ENCODE assay signal across 26 cellular contexts in genomic region chr6:112320561-112321300, GRCh38. TPM values are rescaled to one million over a fixed set of nuclear protein-coding genes. Genes with fewer than 3 reads are reported as not detected.
"Had no signal": no experiment of that assay in that cellular context is flagged by ENCODE, and none has a peak within 500 bp of the region (broad histone marks: within the 10 kb centered on the region; RNA-seq: fewer than 3 reads in every experiment).

No MANE protein-coding gene starts in this region.

- H2AFZ ChIP-seq: neural progenitor cell had no signal

- H3K27ac ChIP-seq: body of pancreas, coronary artery, esophagus squamous epithelium, neural progenitor cell, ovary, upper lobe of right lung had no signal

- H3K4me2 ChIP-seq: neural progenitor cell had no signal

- H3K27me3 ChIP-seq: body of pancreas, esophagus squamous epithelium, neural progenitor cell, ovary, upper lobe of right lung had no signal

- H3K4me1 ChIP-seq: body of pancreas, esophagus squamous epithelium, neural progenitor cell, upper lobe of right lung had no signal

- DNase-seq: activated B cell treated with CpG ODN at 0.5 μM for 24 hours; activated CD4-positive, alpha-beta memory T cell treated with anti-CD3 and anti-CD28 coated beads, Interleukin-2, amount 10 ng/mL, durations not matched to agents 7 days and 5 days; activated CD4-positive, alpha-beta T cell treated with anti-CD3 and anti-CD28 coated beads for 48 hours; activated CD8-positive, alpha-beta memory T cell treated with anti-CD3 and anti-CD28 coated beads, Interleukin-2, amount 10 ng/mL, durations not matched to agents 7 days and 5 days; activated naive CD4-positive, alpha-beta T cell; activated naive CD8-positive, alpha-beta T cell treated with anti-CD3 and anti-CD28 coated beads for 36 hours; amygdala; body of pancreas; caudate nucleus; esophagus squamous epithelium; foreskin melanocyte; hypothalamus; kidney; mucosa of descending colon; naive B cell; ovary; stimulated activated CD8-positive, alpha-beta memory T cell treated with anti-CD3 and anti-CD28 coated beads, Interleukin-4, amount 100 ng/mL, for 48 hours; stimulated activated naive CD4-positive, alpha-beta T cell; upper lobe of right lung had no signal

- H3K9me3 ChIP-seq: body of pancreas, esophagus squamous epithelium, mucosa of descending colon, ovary, upper lobe of right lung had no signal

- H3K27ac Mint-ChIP-seq: activated B cell treated with CpG ODN at 0.5 μM for 24 hours; activated CD4-positive, alpha-beta memory T cell treated with anti-CD3 and anti-CD28 coated beads, Interleukin-2, amount 10 ng/mL, durations not matched to agents 7 days and 5 days; activated CD8-positive, alpha-beta memory T cell treated with anti-CD3 and anti-CD28 coated beads, Interleukin-2, amount 10 ng/mL, durations not matched to agents 7 days and 5 days; activated naive CD8-positive, alpha-beta T cell treated with anti-CD3 and anti-CD28 coated beads for 36 hours; activated T-helper 17 cell treated with anti-CD3 and anti-CD28 coated beads, Interleukin-2, amount 50 U/mL, for 72 hours; naive B cell; neural progenitor cell; T-helper 2 cell treated with Interferon-gamma antibody and Interleukin-4, amounts not matched to agents 5 μg/mL and 100 μg/mL, for 36 hours had no signal

- H3K36me3 ChIP-seq: esophagus squamous epithelium, neural progenitor cell, ovary, upper lobe of right lung had no signal

- H3K36me3 Mint-ChIP-seq: activated CD8-positive, alpha-beta memory T cell treated with anti-CD3 and anti-CD28 coated beads, Interleukin-2, amount 10 ng/mL, durations not matched to agents 7 days and 5 days; activated naive CD8-positive, alpha-beta T cell treated with anti-CD3 and anti-CD28 coated beads for 36 hours; naive B cell; neural progenitor cell had no signal

- H3K4me3 ChIP-seq: body of pancreas, coronary artery, esophagus squamous epithelium, mucosa of descending colon, neural progenitor cell, ovary, upper lobe of right lung had no signal

- H3K4me1 Mint-ChIP-seq: activated B cell treated with CpG ODN at 0.5 μM for 24 hours; activated CD4-positive, alpha-beta memory T cell treated with anti-CD3 and anti-CD28 coated beads, Interleukin-2, amount 10 ng/mL, durations not matched to agents 7 days and 5 days; activated CD8-positive, alpha-beta memory T cell treated with anti-CD3 and anti-CD28 coated beads, Interleukin-2, amount 10 ng/mL, durations not matched to agents 7 days and 5 days; activated naive CD8-positive, alpha-beta T cell treated with anti-CD3 and anti-CD28 coated beads for 36 hours; activated T-helper 17 cell treated with anti-CD3 and anti-CD28 coated beads, Interleukin-2, amount 50 U/mL, for 72 hours; naive B cell had no signal

- H3K9me3 Mint-ChIP-seq: activated B cell treated with CpG ODN at 0.5 μM for 24 hours; activated CD4-positive, alpha-beta memory T cell treated with anti-CD3 and anti-CD28 coated beads, Interleukin-2, amount 10 ng/mL, durations not matched to agents 7 days and 5 days; activated naive CD8-positive, alpha-beta T cell treated with anti-CD3 and anti-CD28 coated beads for 36 hours; activated T-helper 17 cell treated with anti-CD3 and anti-CD28 coated beads, Interleukin-2, amount 50 U/mL, for 72 hours; T-helper 2 cell treated with Interferon-gamma antibody and Interleukin-4, amounts not matched to agents 5 μg/mL and 100 μg/mL, for 36 hours had no signal

- FAIRE-seq: kidney had no signal

- ATAC-seq: activated CD8-positive, alpha-beta memory T cell treated with anti-CD3 and anti-CD28 coated beads, Interleukin-2, amount 10 ng/mL, durations not matched to agents 7 days and 5 days; activated T-helper 17 cell treated with anti-CD3 and anti-CD28 coated beads, Interleukin-2, amount 50 U/mL, for 72 hours; body of pancreas; left lobe of liver; mucosa of descending colon; sciatic nerve; upper lobe of right lung had no signal

- H3K4me3 Mint-ChIP-seq: activated B cell treated with CpG ODN at 0.5 μM for 24 hours; activated CD4-positive, alpha-beta memory T cell treated with anti-CD3 and anti-CD28 coated beads, Interleukin-2, amount 10 ng/mL, durations not matched to agents 7 days and 5 days; activated CD8-positive, alpha-beta memory T cell treated with anti-CD3 and anti-CD28 coated beads, Interleukin-2, amount 10 ng/mL, durations not matched to agents 7 days and 5 days; activated naive CD8-positive, alpha-beta T cell treated with anti-CD3 and anti-CD28 coated beads for 36 hours; activated T-helper 17 cell treated with anti-CD3 and anti-CD28 coated beads, Interleukin-2, amount 50 U/mL, for 72 hours; naive B cell; neural progenitor cell; T-helper 2 cell treated with Interferon-gamma antibody and Interleukin-4, amounts not matched to agents 5 μg/mL and 100 μg/mL, for 36 hours had no signal

RNA-seq across cellular contexts. Expression of gene RFPL4B, which starts 26.4 kb away (rescaled TPM):
- total RNA-seq: activated B cell treated with CpG ODN at 0.5 μM for 24 hours; activated CD4-positive, alpha-beta memory T cell treated with anti-CD3 and anti-CD28 coated beads, Interleukin-2, amount 10 ng/mL, durations not matched to agents 7 days and 5 days; activated CD8-positive, alpha-beta memory T cell treated with anti-CD3 and anti-CD28 coated beads, Interleukin-2, amount 10 ng/mL, durations not matched to agents 7 days and 5 days; activated naive CD8-positive, alpha-beta T cell treated with anti-CD3 and anti-CD28 coated beads for 36 hours; activated T-helper 17 cell treated with anti-CD3 and anti-CD28 coated beads, Interleukin-2, amount 50 U/mL, for 72 hours; body of pancreas; esophagus squamous epithelium; kidney; left lobe of liver; lung microvascular endothelial cell; mucosa of descending colon; ovary; sciatic nerve; upper lobe of right lung had no signal
- polyA plus RNA-seq: ovary had no signal
